In genomic region chr4:145830699-145831098, GRCh38 we compare ENCODE assay signal across 9 cellular contexts.
DNase-seq lines count a peak whose midpoint lies in the region; ATAC-seq, FAIRE-seq and TF ChIP-seq lines count a peak whose summit lies in the region.
"Had no signal": no experiment of that assay in that cellular context is flagged by ENCODE, and none has a peak within 500 bp of the region (broad histone marks: within the 10 kb centered on the region; RNA-seq: fewer than 3 reads in every experiment).

No MANE protein-coding gene starts in this region.

- H3K4me2 ChIP-seq in keratinocyte (ENCODE audit: control insufficient read depth, extremely low read depth, insufficient read depth, low read depth, low read length): no peak overlapping the region

- intact Hi-C loops in posterior cingulate gyrus (cut with DNase I): no loop called here
- intact Hi-C loops in A673 (cut with micrococcal nuclease; ENCODE audit: unreplicated experiment): no loop called here

- POLR2A ChIA-PET in A673 (lab: Charles Lee; ENCODE audit: low non-redundant PET): no interaction called here

- no peaks in the 10 kb centered on the region for H3K9me1 ChIP-seq in keratinocyte (ENCODE audit: control insufficient read depth, extremely low read depth, insufficient read depth, low read length)

- CTCF ChIA-PET in A673 (lab: Charles Lee): no interaction called here

- H3K4me1 ChIP-seq in HUES64 (ENCODE audit: insufficient read depth, low read length): peaks cover 23% of the 10 kb centered on the region
- no peaks in the 10 kb centered on the region for H3K4me1 ChIP-seq in keratinocyte (ENCODE audit: control insufficient read depth, extremely low read depth, insufficient read depth, low read length)
- H3K4me1 ChIP-seq in A673 (ENCODE audit: insufficient read depth, low read length, poor library complexity, severe bottlenecking): no peaks in the 10 kb centered on the region

- H3K79me2 ChIP-seq in keratinocyte (ENCODE audit: control insufficient read depth, insufficient read depth, low read length): no peaks in the 10 kb centered on the region

- H3K4me3 ChIP-seq in HUES64 (ENCODE audit: low read length): no peak overlapping the region
- H3K4me3 ChIP-seq in keratinocyte (ENCODE audit: control insufficient read depth in 2 of 3, extremely low read depth in 1 of 3, insufficient read depth in 2 of 3, low read depth in 1 of 3, low read length in 3 of 3): no peak overlapping the region
- H3K4me3 ChIP-seq in A673 (ENCODE audit: low read depth, low read length, poor library complexity, severe bottlenecking): no peak overlapping the region

- H3K27ac ChIP-seq in HUES64 (ENCODE audit: low read depth, low read length) (peak overlapping the region; percentile 34; the same call in 1 of the 2 replicates), keratinocyte (ENCODE audit: control insufficient read depth, insufficient read depth, low read length) (no peak overlapping the region), A673 (ENCODE audit: low read depth, low read length, poor library complexity, severe bottlenecking) (no peak overlapping the region)

- H3K9me3 ChIP-seq in HUES64 (ENCODE audit: insufficient read depth, low read depth, low read length) (no peaks in the 10 kb centered on the region), keratinocyte (ENCODE audit: control insufficient read depth, low read depth, low read length) (no peaks in the 10 kb centered on the region), A673 (ENCODE audit: low read depth, low read length, poor library complexity, severe bottlenecking) (no peaks in the 10 kb centered on the region)

- ATAC-seq in GM18907 (IDR thresholded peaks at IDR 0.05; ENCODE audit: unreplicated experiment) (peak; percentile 71), HG02623 (IDR thresholded peaks at IDR 0.05; ENCODE audit: unreplicated experiment) (peak; percentile 47)

- no peak overlapping the region for H3K9ac ChIP-seq in HUES64 (ENCODE audit: low read depth, low read length)
- no peak overlapping the region for H3K9ac ChIP-seq in keratinocyte (ENCODE audit: control insufficient read depth, extremely low read depth, insufficient read depth, low read length)

- dilution Hi-C loops in keratinocyte (cut with MboI; ENCODE audit: extremely low pct_ligation_motif_present, low sequenced_read_pairs): no loop called here

- H4K20me1 ChIP-seq in keratinocyte (ENCODE audit: control insufficient read depth, extremely low read depth, insufficient read depth, low read length): no peaks in the 10 kb centered on the region

- WGBS in HUES64: 100% methylated on average over 1 of the region's 3 CpGs

- DNase-seq in keratinocyte (ENCODE audit: low read depth, low spot score) (no peak), posterior cingulate gyrus (no peak), GM03348 (ENCODE audit: low spot score) (no peak), A673 (ENCODE audit: low spot score) (no peak), RKO (ENCODE audit: low spot score) (no peak)
- DNase-seq: activated CD4-positive, alpha-beta T cell treated with anti-CD3 and anti-CD28 coated beads, Interleukin-2, amount 50 U/mL, for 1 hour had no signal

- FAIRE-seq in keratinocyte (lab: Jason Lieb, UNC): peak; percentile 9

- TF ChIP-seq CTCF in keratinocyte (optimal IDR thresholded peaks at IDR 0.05 in 1 of 3, IDR thresholded peaks at IDR 0.05 in 1 of 3, conservative IDR thresholded peaks at IDR 0.05 in 1 of 3; ENCODE audit: extremely low read depth in 1 of 3, insufficient read depth in 2 of 3, low read length in 3 of 3): no peak
- no peak for TF ChIP-seq CTCF in A673 (conservative IDR thresholded peaks at IDR 0.05; ENCODE audit: low read depth, low read length)

- H3K27me3 ChIP-seq in HUES64 (ENCODE audit: insufficient read depth, low read length): no peaks in the 10 kb centered on the region
- H3K27me3 ChIP-seq in keratinocyte (ENCODE audit: control insufficient read depth, extremely low read depth, insufficient read depth, low read length): no peaks in the 10 kb centered on the region
- H3K27me3 ChIP-seq in A673 (replicated peaks; ENCODE audit: insufficient read depth, low read depth, low read length, poor library complexity): no peaks in the 10 kb centered on the region

- BruUV-seq in A673 (replicated peaks; lab: Mats Ljungman, UMichigan): no TSS peak

- H3K36me3 ChIP-seq in HUES64 (ENCODE audit: insufficient read depth, low read length) (peaks cover 13% of the 10 kb centered on the region; the same call in 1 of the 2 replicates), keratinocyte (ENCODE audit: control insufficient read depth in 2 of 2, extremely low read depth in 1 of 2, insufficient read depth in 2 of 2, low read length in 2 of 2) (no peaks in the 10 kb centered on the region), A673 (ENCODE audit: insufficient read depth, low read length, poor library complexity, severe bottlenecking) (no peaks in the 10 kb centered on the region)

- no peak overlapping the region for H2AFZ ChIP-seq in keratinocyte (ENCODE audit: control insufficient read depth, low read length)
